Comparison of ENCODE assay signal across 1 cellular context in the genomic region with DNA sequence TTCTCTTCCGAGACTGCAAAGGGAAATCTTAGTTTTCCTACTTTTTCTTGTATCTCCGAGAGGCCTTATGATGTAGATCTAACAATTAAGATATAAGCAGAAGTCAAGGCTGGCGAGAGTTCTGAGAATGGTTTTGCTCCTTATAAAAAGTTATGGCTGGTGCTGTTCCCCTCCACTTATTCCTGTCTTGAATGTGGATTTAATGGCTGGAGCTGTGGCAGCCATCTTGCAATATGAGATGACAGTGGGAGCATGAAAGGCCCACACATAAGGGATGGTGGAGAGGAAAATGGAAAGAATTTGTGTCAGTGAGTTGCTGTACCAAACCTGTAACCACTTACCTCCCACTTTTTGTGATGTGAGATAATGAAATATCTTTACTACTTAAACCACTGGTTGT.
TF ChIP-seq lines count a peak whose summit lies in the region.

No MANE protein-coding gene starts in this region.

TF ChIP-seq in K562, 482 proteins besides CTCF, POLR2A, EP300 and RAD21 (continued from another document):
- TF ChIP-seq ZNF347 (CRISPR knock-in tag; IDR thresholded peaks at IDR 0.05; ENCODE audit: low read depth) = no peak
